8 cellular contexts compared by ENCODE assay signal in the genomic region with DNA sequence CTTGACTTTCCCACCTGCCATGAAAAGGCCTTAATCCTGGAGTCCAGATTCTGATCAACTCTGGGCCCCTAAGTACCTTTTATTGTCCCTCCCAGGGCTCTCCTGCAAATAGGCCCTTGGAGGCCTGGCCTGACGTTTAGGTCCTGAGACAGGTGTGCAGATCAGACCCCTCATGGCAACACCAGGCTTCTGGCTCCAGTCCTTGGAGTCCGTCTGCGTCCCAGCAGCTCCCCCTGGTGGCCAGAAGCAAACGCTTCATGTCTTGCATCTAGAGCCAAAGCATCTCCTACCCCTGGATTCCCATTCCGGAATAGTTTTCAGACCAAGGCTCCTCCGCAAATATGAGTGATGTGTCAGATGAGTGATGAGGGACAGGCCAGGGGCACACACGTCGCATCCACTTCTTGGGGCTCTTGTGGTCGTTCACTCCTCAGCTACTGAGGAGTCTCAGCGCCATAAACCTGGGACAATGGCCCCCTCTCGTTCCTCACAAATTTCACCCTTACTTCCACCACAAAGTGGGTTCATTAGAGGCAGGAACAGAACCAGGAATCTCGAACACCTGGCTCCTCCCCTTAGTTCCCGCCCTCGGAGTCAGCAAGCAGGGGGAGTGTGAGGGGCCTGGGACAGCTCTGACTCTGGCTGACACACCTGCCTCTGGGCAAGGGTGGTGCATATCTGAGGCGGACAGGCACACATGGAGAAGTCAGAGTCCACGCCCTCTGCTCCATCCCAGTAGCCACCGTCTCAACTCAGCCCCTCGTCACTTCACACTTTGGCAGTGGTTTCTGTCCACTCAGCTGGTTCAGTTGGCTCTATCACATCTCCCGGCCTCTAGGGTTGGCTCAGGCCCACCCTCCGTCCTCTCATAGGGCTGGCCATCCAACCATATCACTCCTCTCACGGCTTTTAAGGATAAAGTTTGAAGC.
DNase-seq lines count a peak whose midpoint lies in the region; ATAC-seq and TF ChIP-seq lines count a peak whose summit lies in the region.

No MANE protein-coding gene starts in this region.

- no peak overlapping the region for H3K27ac ChIP-seq in DND-41 (ENCODE audit: low read length)

- H3K36me3 ChIP-seq in DND-41 (ENCODE audit: insufficient read depth, low read length) = no peaks in the 10 kb centered on the region

- ATAC-seq in DND-41 (ENCODE audit: insufficient read depth, low read depth) (peak; percentile 88), memory B cell (ENCODE audit: low read depth) (peak; percentile 48), HG03175 (IDR thresholded peaks at IDR 0.05; ENCODE audit: unreplicated experiment) (no peak)
- ATAC-seq in effector memory CD8-positive, alpha-beta T cell (replicated peaks) = peak; percentile 73

- H2AFZ ChIP-seq in DND-41 (ENCODE audit: low read depth, low read length) = no peak overlapping the region

- no peak overlapping the region for H3K4me3 ChIP-seq in DND-41 (ENCODE audit: low read depth in 1 of 2, low read length in 2 of 2)

- H3K27me3 ChIP-seq in DND-41 (ENCODE audit: insufficient read depth, low read length, poor library complexity) = peaks cover 4% of the 10 kb centered on the region

- no peak overlapping the region for H3K4me2 ChIP-seq in DND-41 (ENCODE audit: insufficient read depth, low read length)

- DNase-seq in DND-41 (peak; percentile 74), HS-5 (ENCODE audit: low read depth) (peak; percentile 31), NCI-H82 treated with DMSO at 0.1 percent for 48 hours (lab: John Stamatoyannopoulos, UW; ENCODE audit: unreplicated experiment) (peak; percentile 61), memory B cell (ENCODE audit: low spot score in 2 of 2) (peak; percentile 64 to 73)
- DNase-seq in activated CD8-positive, alpha-beta memory T cell treated with anti-CD3 and anti-CD28 coated beads for 24 hours = peak; percentile 92
- DNase-seq in effector memory CD8-positive, alpha-beta T cell = peak; percentile 74 to 78 (median 77)
- DNase-seq in stimulated activated CD8-positive, alpha-beta memory T cell treated with anti-CD3 and anti-CD28 coated beads, Interleukin-15, amount 100 ng/mL, for 1 hour (ENCODE audit: low read depth) = peak; percentile 64

- H3K4me1 Mint-ChIP-seq in effector memory CD8-positive, alpha-beta T cell (ENCODE audit: low read depth in 2 of 2) = peaks cover 0 to 2% of the 10 kb centered on the region in 2 donors
- peaks cover 2% of the 10 kb centered on the region for H3K4me1 Mint-ChIP-seq in memory B cell

- no peak overlapping the region for H3K27ac Mint-ChIP-seq in effector memory CD8-positive, alpha-beta T cell
- no peak overlapping the region for H3K27ac Mint-ChIP-seq in memory B cell

- H3K27me3 Mint-ChIP-seq in effector memory CD8-positive, alpha-beta T cell = no peaks in the 10 kb centered on the region
- H3K27me3 Mint-ChIP-seq in memory B cell = peaks cover 6% of the 10 kb centered on the region

- no peaks in the 10 kb centered on the region for H3K9me3 ChIP-seq in DND-41 (ENCODE audit: insufficient read depth, low read length, severe bottlenecking)

- H3K9me3 Mint-ChIP-seq in effector memory CD8-positive, alpha-beta T cell = no peaks in the 10 kb centered on the region
- H3K9me3 Mint-ChIP-seq in memory B cell = no peaks in the 10 kb centered on the region

- peaks cover 3% of the 10 kb centered on the region for H4K20me1 ChIP-seq in DND-41 (ENCODE audit: insufficient read depth, low read length)

- TF ChIP-seq CTCF in DND-41 (IDR thresholded peaks at IDR 0.05; ENCODE audit: borderline replicate concordance, extremely low read depth, low read length, poor library complexity, severe bottlenecking) = peak; percentile 93

- no peak overlapping the region for H3K4me3 Mint-ChIP-seq in effector memory CD8-positive, alpha-beta T cell
- H3K4me3 Mint-ChIP-seq in memory B cell = no peak overlapping the region

- H3K9ac ChIP-seq in DND-41 (ENCODE audit: low read depth, low read length) = no peak overlapping the region

- peaks cover 18% of the 10 kb centered on the region for H3K36me3 Mint-ChIP-seq in effector memory CD8-positive, alpha-beta T cell (ENCODE audit: insufficient read depth)
- H3K36me3 Mint-ChIP-seq in memory B cell = no peaks in the 10 kb centered on the region

- no peaks in the 10 kb centered on the region for H3K4me1 ChIP-seq in DND-41 (ENCODE audit: insufficient read depth, low read length)

- no peaks in the 10 kb centered on the region for H3K79me2 ChIP-seq in DND-41 (ENCODE audit: insufficient read depth, low read length)

Comparison
In these comparisons a context has a peak if more than half of its experiments do, and no peak if none do; other contexts are left out.
1. DNase-seq: peak in every context shown above with its lines; median percentile 92 in activated CD8-positive, alpha-beta memory T cell treated with anti-CD3 and anti-CD28 coated beads for 24 hours; 77 in effector memory CD8-positive, alpha-beta T cell; 74 in DND-41; 68 in memory B cell; 64 in stimulated activated CD8-positive, alpha-beta memory T cell treated with anti-CD3 and anti-CD28 coated beads, Interleukin-15, amount 100 ng/mL, for 1 hour; 61 in NCI-H82 treated with DMSO at 0.1 percent for 48 hours; 31 in HS-5.